Comparison of ENCODE assay signal across 21 cellular contexts in genomic region chr16:86634290-86634689, GRCh38. TPM values are rescaled to one million over a fixed set of nuclear protein-coding genes. Genes with fewer than 3 reads are reported as not detected.
DNase-seq lines count a peak whose midpoint lies in the region; ATAC-seq and TF ChIP-seq lines count a peak whose summit lies in the region.
"Had no signal": no experiment of that assay in that cellular context is flagged by ENCODE, and none has a peak within 500 bp of the region (broad histone marks: within the 10 kb centered on the region; RNA-seq: fewer than 3 reads in every experiment).

No MANE protein-coding gene starts in this region.

- in situ Hi-C loops in GM23248 (cut with MboI), result no loop called here

- no peaks in the 10 kb centered on the region for H3K9me2 ChIP-seq in GM23248 (ENCODE audit: insufficient read depth)

- no peaks in the 10 kb centered on the region for H4K20me1 ChIP-seq in GM23248 (ENCODE audit: insufficient read depth)

- H3K27me3 ChIP-seq in GM23248 (replicated peaks; ENCODE audit: insufficient read depth), result no peaks in the 10 kb centered on the region

- no peak overlapping the region for H2AFZ ChIP-seq in GM23248

- no peak overlapping the region for H3K27ac Mint-ChIP-seq in natural killer cell treated with Interleukin-12 subunit alpha and Interleukin-12 subunit beta and Interleukin-15 and Interleukin-18, amount 100 ng/mL, for 72 hours
- H3K27ac Mint-ChIP-seq in activated T-helper 2 cell treated with anti-CD3 and anti-CD28 coated beads, Interferon-gamma antibody, Interleukin-2, Interleukin-4, amounts not matched to agents 10 μg/mL and 5 μg/mL and 100 μg/mL, durations not matched to agents 14 hours and 24 hours and 36 hours, result no peak overlapping the region
- H3K27ac Mint-ChIP-seq: activated naive CD4-positive, alpha-beta T cell treated with anti-CD3 and anti-CD28 coated beads for 36 hours; T-helper 1 cell treated with Interleukin-12 subunit alpha and Interleukin-12 subunit beta and Interleukin-4 antibody, amounts not matched to agents 30 μg/mL and 1 μg/mL, for 36 hours had no signal

- H3K36me3 ChIP-seq in GM23248 (ENCODE audit: low read depth) (no peaks in the 10 kb centered on the region), mesodermal cell (ENCODE audit: control insufficient read depth, insufficient read depth, low read length) (no peaks in the 10 kb centered on the region)

- H3K4me3 ChIP-seq in GM23248, result no peak overlapping the region
- no peak overlapping the region for H3K4me3 ChIP-seq in mesodermal cell (ENCODE audit: extremely low read depth, insufficient read depth, low read length, poor library complexity, severe bottlenecking)
- H3K4me3 ChIP-seq: skin epidermis had no signal

- intact Hi-C loops in activated T-helper 2 cell treated with anti-CD3 and anti-CD28 coated beads, Interferon-gamma antibody, Interleukin-2, Interleukin-4, amounts not matched to agents 10 μg/mL and 5 μg/mL and 100 μg/mL, durations not matched to agents 14 hours and 24 hours and 36 hours (cut with micrococcal nuclease), result no loop called here

- no peak overlapping the region for H3K4me3 Mint-ChIP-seq in natural killer cell treated with Interleukin-12 subunit alpha and Interleukin-12 subunit beta and Interleukin-15 and Interleukin-18, amount 100 ng/mL, for 72 hours
- H3K4me3 Mint-ChIP-seq in activated T-helper 2 cell treated with anti-CD3 and anti-CD28 coated beads, Interferon-gamma antibody, Interleukin-2, Interleukin-4, amounts not matched to agents 10 μg/mL and 5 μg/mL and 100 μg/mL, durations not matched to agents 14 hours and 24 hours and 36 hours (ENCODE audit: low read depth), result no peak overlapping the region
- H3K4me3 Mint-ChIP-seq: activated naive CD4-positive, alpha-beta T cell treated with anti-CD3 and anti-CD28 coated beads for 36 hours; T-helper 1 cell treated with Interleukin-12 subunit alpha and Interleukin-12 subunit beta and Interleukin-4 antibody, amounts not matched to agents 30 μg/mL and 1 μg/mL, for 36 hours had no signal

- no peak for TF ChIP-seq CTCF in RWPE1 (conservative IDR thresholded peaks at IDR 0.05; ENCODE audit: low read depth)

- peak; percentile 66 for DNase-seq in GM23248
- DNase-seq in RWPE1 (ENCODE audit: low spot score), result peak; percentile 50
- DNase-seq in dermis blood vessel endothelial cell, result peak; percentile 41
- DNase-seq in natural killer cell treated with Interleukin-12 subunit alpha and Interleukin-12 subunit beta and Interleukin-15 and Interleukin-18, amount 100 ng/mL, for 72 hours (ENCODE audit: low spot score), result no peak
- DNase-seq in activated T-helper 2 cell treated with anti-CD3 and anti-CD28 coated beads, Interferon-gamma antibody, Interleukin-2, Interleukin-4, amounts not matched to agents 10 μg/mL and 5 μg/mL and 100 μg/mL, durations not matched to agents 14 hours and 24 hours and 36 hours (ENCODE audit: low spot score), result no peak
- DNase-seq: activated CD8-positive, alpha-beta memory T cell treated with anti-CD3 and anti-CD28 coated beads, Interleukin-2, amount 50 U/mL, for 48 hours; activated naive CD4-positive, alpha-beta T cell treated with anti-CD3 and anti-CD28 coated beads for 36 hours; DMS53; effector CD8-positive, alpha-beta T cell; Karpas-422; NCI-H2029; NCI-H524 treated with DMSO at 0.1 percent for 48 hours; occipital lobe; stimulated activated naive CD4-positive, alpha-beta T cell had no signal

- peaks cover 0 to 9% of the 10 kb centered on the region in 2 donors for H3K4me1 Mint-ChIP-seq in natural killer cell treated with Interleukin-12 subunit alpha and Interleukin-12 subunit beta and Interleukin-15 and Interleukin-18, amount 100 ng/mL, for 72 hours (ENCODE audit: low read depth in 2 of 2)
- H3K4me1 Mint-ChIP-seq in activated T-helper 2 cell treated with anti-CD3 and anti-CD28 coated beads, Interferon-gamma antibody, Interleukin-2, Interleukin-4, amounts not matched to agents 10 μg/mL and 5 μg/mL and 100 μg/mL, durations not matched to agents 14 hours and 24 hours and 36 hours (ENCODE audit: low read depth), result peaks cover 9% of the 10 kb centered on the region

- POLR2A ChIA-PET in RWPE1 (lab: Yijun Ruan, JAX; ENCODE audit: low non-redundant PET), result no interaction called here

- H3K36me3 Mint-ChIP-seq in natural killer cell treated with Interleukin-12 subunit alpha and Interleukin-12 subunit beta and Interleukin-15 and Interleukin-18, amount 100 ng/mL, for 72 hours, result no peaks in the 10 kb centered on the region
- no peaks in the 10 kb centered on the region for H3K36me3 Mint-ChIP-seq in activated T-helper 2 cell treated with anti-CD3 and anti-CD28 coated beads, Interferon-gamma antibody, Interleukin-2, Interleukin-4, amounts not matched to agents 10 μg/mL and 5 μg/mL and 100 μg/mL, durations not matched to agents 14 hours and 24 hours and 36 hours (ENCODE audit: low read depth)

- ATAC-seq in natural killer cell treated with Interleukin-12 subunit alpha and Interleukin-12 subunit beta and Interleukin-15 and Interleukin-18, amount 100 ng/mL, for 72 hours, result no peak
- ATAC-seq in GM21619 (IDR thresholded peaks at IDR 0.05; ENCODE audit: unreplicated experiment), result no peak
- no peak for ATAC-seq in HG02981 (IDR thresholded peaks at IDR 0.05; ENCODE audit: unreplicated experiment)
- ATAC-seq: activated CD4-positive, CD25-positive, alpha-beta regulatory T cell treated with anti-CD3 and anti-CD28 coated beads, Interleukin-2, amount 50 U/mL, for 24 hours had no signal

- H3K9ac ChIP-seq in GM23248, result no peak overlapping the region

- no peaks in the 10 kb centered on the region for H3K9me3 ChIP-seq in GM23248 (ENCODE audit: low read depth)
- peaks cover 5% of the 10 kb centered on the region for H3K9me3 ChIP-seq in mesodermal cell (ENCODE audit: control insufficient read depth, low read length)

- WGBS in GM23248 (ENCODE audit: low coverage in 1 of 2, low lambda C conversion rate in 2 of 2, missing lambda C conversion rate in 2 of 2), 2 experiments, result 86 to 94% methylated on average over 1 of the region's 1 CpG
- no CpG with 5 or more reads among the region's 1 CpG for whole genome bisulfite sequencing in mesodermal cell (ENCODE audit: insufficient coverage in 2 of 2), 2 experiments

- peaks cover 22% of the 10 kb centered on the region for H3F3A ChIP-seq in GM23248 (ENCODE audit: insufficient read depth)

- H3K27me3 Mint-ChIP-seq in natural killer cell treated with Interleukin-12 subunit alpha and Interleukin-12 subunit beta and Interleukin-15 and Interleukin-18, amount 100 ng/mL, for 72 hours, result peaks cover 26 to 30% of the 10 kb centered on the region in 2 donors
- H3K27me3 Mint-ChIP-seq in activated T-helper 2 cell treated with anti-CD3 and anti-CD28 coated beads, Interferon-gamma antibody, Interleukin-2, Interleukin-4, amounts not matched to agents 10 μg/mL and 5 μg/mL and 100 μg/mL, durations not matched to agents 14 hours and 24 hours and 36 hours (ENCODE audit: low read depth), result peaks cover 10% of the 10 kb centered on the region

- CTCF ChIA-PET in RWPE1 (lab: Yijun Ruan, JAX), result no interaction called here

- H3K4me1 ChIP-seq in GM23248 (ENCODE audit: insufficient read depth), result peaks cover 27% of the 10 kb centered on the region
- peaks cover 10% of the 10 kb centered on the region for H3K4me1 ChIP-seq in mesodermal cell (ENCODE audit: control insufficient read depth, insufficient read depth, low read length, poor library complexity, severe bottlenecking)

- H3K79me2 ChIP-seq in GM23248 (ENCODE audit: insufficient read depth), result no peaks in the 10 kb centered on the region

- H3K4me2 ChIP-seq in GM23248 (ENCODE audit: unreplicated experiment), result no peak overlapping the region

- H3K9me3 Mint-ChIP-seq in natural killer cell treated with Interleukin-12 subunit alpha and Interleukin-12 subunit beta and Interleukin-15 and Interleukin-18, amount 100 ng/mL, for 72 hours, result no peaks in the 10 kb centered on the region
- H3K9me3 Mint-ChIP-seq in activated T-helper 2 cell treated with anti-CD3 and anti-CD28 coated beads, Interferon-gamma antibody, Interleukin-2, Interleukin-4, amounts not matched to agents 10 μg/mL and 5 μg/mL and 100 μg/mL, durations not matched to agents 14 hours and 24 hours and 36 hours, result no peaks in the 10 kb centered on the region
- H3K9me3 Mint-ChIP-seq: activated naive CD4-positive, alpha-beta T cell treated with anti-CD3 and anti-CD28 coated beads for 36 hours; T-helper 1 cell treated with Interleukin-12 subunit alpha and Interleukin-12 subunit beta and Interleukin-4 antibody, amounts not matched to agents 30 μg/mL and 1 μg/mL, for 36 hours had no signal

- H3K27ac ChIP-seq in GM23248, result no peak overlapping the region; the same call in 1 of the 2 replicates
- no peak overlapping the region for H3K27ac ChIP-seq in RWPE1
- H3K27ac ChIP-seq in mesodermal cell (ENCODE audit: low read depth, low read length, severe bottlenecking), result peak overlapping the region; percentile 65
- H3K27ac ChIP-seq: skin epidermis had no signal

RNA-seq across cellular contexts. Expression of gene FOXL1, which starts 55.9 kb away (rescaled TPM):
- 13.0 and 14.5 TPM in 2 replicates for total RNA-seq in GM23248 (2014; rRNA removed; shearing (Covaris generic))
- polyA plus RNA-seq in GM23248 (2016; fragmentation: Nextera tagmentation; extraction: Ambion mirVana), result 4.7 and 4.9 TPM in 2 replicates
- 0.68 and 2.2 TPM in 2 replicates for total RNA-seq in dermis blood vessel endothelial cell
- polyA plus RNA-seq in mesodermal cell (2013, experiment 1 of 2), result 3.8 TPM
- polyA plus RNA-seq in mesodermal cell (2013, experiment 2 of 2), result 2.6 TPM
- total RNA-seq in natural killer cell treated with Interleukin-12 subunit alpha and Interleukin-12 subunit beta and Interleukin-15 and Interleukin-18, amount 100 ng/mL, for 72 hours, result not detected
- 0.05 and 0.23 TPM in 2 replicates for total RNA-seq in activated T-helper 2 cell treated with anti-CD3 and anti-CD28 coated beads, Interferon-gamma antibody, Interleukin-2, Interleukin-4, amounts not matched to agents 10 μg/mL and 5 μg/mL and 100 μg/mL, durations not matched to agents 14 hours and 24 hours and 36 hours
- total RNA-seq: activated naive CD4-positive, alpha-beta T cell treated with anti-CD3 and anti-CD28 coated beads for 36 hours; mononuclear cell had no signal

Comparison
In these comparisons a context has a peak if more than half of its experiments do, and no peak if none do; other contexts are left out.
1. DNase-seq: peak in GM23248 (single experiment), RWPE1 (single experiment) and dermis blood vessel endothelial cell (single experiment); none in natural killer cell treated with Interleukin-12 subunit alpha and Interleukin-12 subunit beta and Interleukin-15 and Interleukin-18, amount 100 ng/mL, for 72 hours (single experiment) and activated T-helper 2 cell treated with anti-CD3 and anti-CD28 coated beads, Interferon-gamma antibody, Interleukin-2, Interleukin-4, amounts not matched to agents 10 μg/mL and 5 μg/mL and 100 μg/mL, durations not matched to agents 14 hours and 24 hours and 36 hours (single experiment).